In genomic region chr10:88108115-88108610, GRCh38 we compare ENCODE assay signal across 1 cellular context.
TF ChIP-seq lines count a peak whose summit lies in the region.

No MANE protein-coding gene starts in this region.

TF ChIP-seq in GM12878, 131 proteins besides CTCF, POLR2A, EP300 and RAD21 (continued from another document and continues in another):
- no peak for TF ChIP-seq STAT3 (IDR thresholded peaks at IDR 0.05; ENCODE audit: low read depth, low read length)
- TF ChIP-seq, protein P1, sequence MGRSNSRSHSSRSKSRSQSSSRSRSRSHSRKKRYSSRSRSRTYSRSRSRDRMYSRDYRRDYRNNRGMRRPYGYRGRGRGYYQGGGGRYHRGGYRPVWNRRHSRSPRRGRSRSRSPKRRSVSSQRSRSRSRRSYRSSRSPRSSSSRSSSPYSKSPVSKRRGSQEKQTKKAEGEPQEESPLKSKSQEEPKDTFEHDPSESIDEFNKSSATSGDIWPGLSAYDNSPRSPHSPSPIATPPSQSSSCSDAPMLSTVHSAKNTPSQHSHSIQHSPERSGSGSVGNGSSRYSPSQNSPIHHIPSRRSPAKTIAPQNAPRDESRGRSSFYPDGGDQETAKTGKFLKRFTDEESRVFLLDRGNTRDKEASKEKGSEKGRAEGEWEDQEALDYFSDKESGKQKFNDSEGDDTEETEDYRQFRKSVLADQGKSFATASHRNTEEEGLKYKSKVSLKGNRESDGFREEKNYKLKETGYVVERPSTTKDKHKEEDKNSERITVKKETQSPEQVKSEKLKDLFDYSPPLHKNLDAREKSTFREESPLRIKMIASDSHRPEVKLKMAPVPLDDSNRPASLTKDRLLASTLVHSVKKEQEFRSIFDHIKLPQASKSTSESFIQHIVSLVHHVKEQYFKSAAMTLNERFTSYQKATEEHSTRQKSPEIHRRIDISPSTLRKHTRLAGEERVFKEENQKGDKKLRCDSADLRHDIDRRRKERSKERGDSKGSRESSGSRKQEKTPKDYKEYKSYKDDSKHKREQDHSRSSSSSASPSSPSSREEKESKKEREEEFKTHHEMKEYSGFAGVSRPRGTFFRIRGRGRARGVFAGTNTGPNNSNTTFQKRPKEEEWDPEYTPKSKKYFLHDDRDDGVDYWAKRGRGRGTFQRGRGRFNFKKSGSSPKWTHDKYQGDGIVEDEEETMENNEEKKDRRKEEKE (IDR thresholded peaks at IDR 0.05), result no peak
- TF ChIP-seq BRCA1 (IDR thresholded peaks at IDR 0.05; ENCODE audit: low read depth, low read length), result no peak
- peak; percentile 76 for TF ChIP-seq TCF12 (IDR thresholded peaks at IDR 0.05; ENCODE audit: low read depth, low read length)
- TF ChIP-seq NBN (IDR thresholded peaks at IDR 0.05), result peak; percentile 96
- TF ChIP-seq RCOR1 (conservative IDR thresholded peaks at IDR 0.05; ENCODE audit: low read depth, low read length), result no peak
- peak; percentile 72 for TF ChIP-seq MTA2 (IDR thresholded peaks at IDR 0.05; ENCODE audit: low read depth)
- TF ChIP-seq ASH2L (IDR thresholded peaks at IDR 0.05; ENCODE audit: borderline replicate concordance, low read depth), result no peak
- no peak for TF ChIP-seq ZBTB4 (CRISPR knock-in tag; IDR thresholded peaks at IDR 0.05)
- peak; percentile 81 for TF ChIP-seq IKZF1 (conservative IDR thresholded peaks at IDR 0.05)
- no peak for TF ChIP-seq SUZ12 (IDR thresholded peaks at IDR 0.05; ENCODE audit: unreplicated experiment)
- no peak for TF ChIP-seq TARDBP (IDR thresholded peaks at IDR 0.05; ENCODE audit: borderline replicate concordance)
- TF ChIP-seq BCL11A (IDR thresholded peaks at IDR 0.05; ENCODE audit: low read depth, low read length), result peak; percentile 79; the same call in 1 of the 2 replicates
- no peak for TF ChIP-seq CHD1 (IDR thresholded peaks at IDR 0.05; ENCODE audit: low read depth, low read length)
- no peak for TF ChIP-seq ZNF274 (IDR thresholded peaks at IDR 0.05; ENCODE audit: insufficient read depth, insufficient read length)
- TF ChIP-seq, protein P2, sequence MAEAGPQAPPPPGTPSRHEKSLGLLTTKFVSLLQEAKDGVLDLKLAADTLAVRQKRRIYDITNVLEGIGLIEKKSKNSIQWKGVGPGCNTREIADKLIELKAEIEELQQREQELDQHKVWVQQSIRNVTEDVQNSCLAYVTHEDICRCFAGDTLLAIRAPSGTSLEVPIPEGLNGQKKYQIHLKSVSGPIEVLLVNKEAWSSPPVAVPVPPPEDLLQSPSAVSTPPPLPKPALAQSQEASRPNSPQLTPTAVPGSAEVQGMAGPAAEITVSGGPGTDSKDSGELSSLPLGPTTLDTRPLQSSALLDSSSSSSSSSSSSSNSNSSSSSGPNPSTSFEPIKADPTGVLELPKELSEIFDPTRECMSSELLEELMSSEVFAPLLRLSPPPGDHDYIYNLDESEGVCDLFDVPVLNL (IDR thresholded peaks at IDR 0.05; ENCODE audit: low read depth, low read length), result no peak
- no peak for TF ChIP-seq SMARCA5 (IDR thresholded peaks at IDR 0.05)
- TF ChIP-seq SP1 (IDR thresholded peaks at IDR 0.05; ENCODE audit: low read depth, low read length), result peak; percentile 43
- no peak for TF ChIP-seq E2F8 (IDR thresholded peaks at IDR 0.05; ENCODE audit: low read depth, partially characterized antibody)
- TF ChIP-seq EGR1 (IDR thresholded peaks at IDR 0.05; ENCODE audit: borderline replicate concordance in 1 of 2, low read depth in 2 of 2, low read length in 2 of 2), result no peak
- TF ChIP-seq, protein P3, sequence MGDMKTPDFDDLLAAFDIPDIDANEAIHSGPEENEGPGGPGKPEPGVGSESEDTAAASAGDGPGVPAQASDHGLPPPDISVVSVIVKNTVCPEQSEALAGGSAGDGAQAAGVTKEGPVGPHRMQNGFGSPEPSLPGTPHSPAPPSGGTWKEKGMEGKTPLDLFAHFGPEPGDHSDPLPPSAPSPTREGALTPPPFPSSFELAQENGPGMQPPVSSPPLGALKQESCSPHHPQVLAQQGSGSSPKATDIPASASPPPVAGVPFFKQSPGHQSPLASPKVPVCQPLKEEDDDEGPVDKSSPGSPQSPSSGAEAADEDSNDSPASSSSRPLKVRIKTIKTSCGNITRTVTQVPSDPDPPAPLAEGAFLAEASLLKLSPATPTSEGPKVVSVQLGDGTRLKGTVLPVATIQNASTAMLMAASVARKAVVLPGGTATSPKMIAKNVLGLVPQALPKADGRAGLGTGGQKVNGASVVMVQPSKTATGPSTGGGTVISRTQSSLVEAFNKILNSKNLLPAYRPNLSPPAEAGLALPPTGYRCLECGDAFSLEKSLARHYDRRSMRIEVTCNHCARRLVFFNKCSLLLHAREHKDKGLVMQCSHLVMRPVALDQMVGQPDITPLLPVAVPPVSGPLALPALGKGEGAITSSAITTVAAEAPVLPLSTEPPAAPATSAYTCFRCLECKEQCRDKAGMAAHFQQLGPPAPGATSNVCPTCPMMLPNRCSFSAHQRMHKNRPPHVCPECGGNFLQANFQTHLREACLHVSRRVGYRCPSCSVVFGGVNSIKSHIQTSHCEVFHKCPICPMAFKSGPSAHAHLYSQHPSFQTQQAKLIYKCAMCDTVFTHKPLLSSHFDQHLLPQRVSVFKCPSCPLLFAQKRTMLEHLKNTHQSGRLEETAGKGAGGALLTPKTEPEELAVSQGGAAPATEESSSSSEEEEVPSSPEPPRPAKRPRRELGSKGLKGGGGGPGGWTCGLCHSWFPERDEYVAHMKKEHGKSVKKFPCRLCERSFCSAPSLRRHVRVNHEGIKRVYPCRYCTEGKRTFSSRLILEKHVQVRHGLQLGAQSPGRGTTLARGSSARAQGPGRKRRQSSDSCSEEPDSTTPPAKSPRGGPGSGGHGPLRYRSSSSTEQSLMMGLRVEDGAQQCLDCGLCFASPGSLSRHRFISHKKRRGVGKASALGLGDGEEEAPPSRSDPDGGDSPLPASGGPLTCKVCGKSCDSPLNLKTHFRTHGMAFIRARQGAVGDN (IDR thresholded peaks at IDR 0.05), result no peak
- TF ChIP-seq BCL3 (IDR thresholded peaks at IDR 0.05; ENCODE audit: borderline replicate concordance, insufficient read depth, low read depth, low read length, poor library complexity, severe bottlenecking), result peak; percentile 51
- TF ChIP-seq E4F1 (IDR thresholded peaks at IDR 0.05; ENCODE audit: borderline replicate concordance, partially characterized antibody), result no peak
- TF ChIP-seq MTA3 (IDR thresholded peaks at IDR 0.05; ENCODE audit: borderline replicate concordance, low read length), result peak; percentile 71; the same call in 1 of the 2 replicates
- no peak; the same call in 1 of the 2 replicates for TF ChIP-seq DPF2 (IDR thresholded peaks at IDR 0.05)
- peak; percentile 40; the same call in 1 of the 2 replicates for TF ChIP-seq TBL1XR1 (IDR thresholded peaks at IDR 0.05; ENCODE audit: low read depth, low read length)
- TF ChIP-seq KAT2A (conservative IDR thresholded peaks at IDR 0.05; ENCODE audit: control insufficient read depth, low read depth, low read length), result no peak
- TF ChIP-seq FOS (IDR thresholded peaks at IDR 0.05; ENCODE audit: borderline replicate concordance, extremely low read depth, insufficient read length), result no peak
- TF ChIP-seq, protein P4, sequence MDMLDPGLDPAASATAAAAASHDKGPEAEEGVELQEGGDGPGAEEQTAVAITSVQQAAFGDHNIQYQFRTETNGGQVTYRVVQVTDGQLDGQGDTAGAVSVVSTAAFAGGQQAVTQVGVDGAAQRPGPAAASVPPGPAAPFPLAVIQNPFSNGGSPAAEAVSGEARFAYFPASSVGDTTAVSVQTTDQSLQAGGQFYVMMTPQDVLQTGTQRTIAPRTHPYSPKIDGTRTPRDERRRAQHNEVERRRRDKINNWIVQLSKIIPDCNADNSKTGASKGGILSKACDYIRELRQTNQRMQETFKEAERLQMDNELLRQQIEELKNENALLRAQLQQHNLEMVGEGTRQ (IDR thresholded peaks at IDR 0.05; ENCODE audit: borderline replicate concordance, low read depth, low read length), result no peak
- TF ChIP-seq BHLHE40 (IDR thresholded peaks at IDR 0.05; ENCODE audit: borderline replicate concordance in 1 of 2, low read depth in 2 of 2, low read length in 1 of 2), result peak in 1 of 2 experiments; percentile 19; a peak in 1 of 4 replicates
- TF ChIP-seq ZBTB11 (CRISPR knock-in tag; IDR thresholded peaks at IDR 0.05), result no peak
- TF ChIP-seq MEF2A (IDR thresholded peaks at IDR 0.05; ENCODE audit: insufficient read depth, low read depth, low read length), result peak; percentile 61; the same call in 1 of the 2 replicates
- no peak for TF ChIP-seq SREBF2 (IDR thresholded peaks at IDR 0.05; ENCODE audit: low read length)
- TF ChIP-seq FOXK2 (IDR thresholded peaks at IDR 0.05), result no peak
- no peak; the same call in 1 of the 2 replicates for TF ChIP-seq CBFB (IDR thresholded peaks at IDR 0.05; ENCODE audit: low read depth)
- TF ChIP-seq IKZF2 (IDR thresholded peaks at IDR 0.05), result peak; percentile 88 to 91
